39 cellular contexts compared by ENCODE assay signal in genomic region chr6:150319924-150320323, GRCh38. TPM values are rescaled to one million over a fixed set of nuclear protein-coding genes. Genes with fewer than 3 reads are reported as not detected.
"Had no signal": no experiment of that assay in that cellular context is flagged by ENCODE, and none has a peak within 500 bp of the region (broad histone marks: within the 10 kb centered on the region; RNA-seq: fewer than 3 reads in every experiment).

No MANE protein-coding gene starts in this region.

- FAIRE-seq: astrocyte had no signal

- H3K9me3 ChIP-seq: adrenal gland, body of pancreas, breast epithelium, Peyer's patch had no signal

- H3K27me3 ChIP-seq: adrenal gland, body of pancreas, breast epithelium, Peyer's patch had no signal

- ATAC-seq: activated naive CD4-positive, alpha-beta T cell treated with anti-CD3 and anti-CD28 coated beads, Interleukin-2, amount 50 U/mL, for 72 hours; activated T-cell treated with anti-CD3 and anti-CD28 coated beads, Interleukin-2, amount 50 U/mL, for 4 hours; body of pancreas; PC-3; SK-N-SH treated with all-trans-retinoic acid at 6 μM for 48 hours had no signal

- H3K4me1 ChIP-seq: adrenal gland, body of pancreas, breast epithelium, Peyer's patch had no signal

- DNase-seq: activated B cell treated with CpG ODN at 0.5 μM for 24 hours; activated CD4-positive, alpha-beta memory T cell treated with anti-CD3 and anti-CD28 coated beads for 36 hours; activated CD4-positive, alpha-beta T cell treated with anti-CD3 and anti-CD28 coated beads for 4 hours; activated CD4-positive, alpha-beta T cell treated with anti-CD3 and anti-CD28 coated beads, Interleukin-2, amount 50 U/mL, for 1 hour; activated CD4-positive, CD25-positive, alpha-beta regulatory T cell treated with anti-CD3 and anti-CD28 coated beads, Interleukin-2, amount 50 U/mL, for 72 hours; activated CD8-positive, alpha-beta memory T cell treated with anti-CD3 and anti-CD28 coated beads, Interleukin-2, amount 50 U/mL, for 4 hours; activated gamma-delta T cell treated with Interleukin-2 at 50 U/mL for 16 hours; activated naive CD4-positive, alpha-beta T cell treated with anti-CD3 and anti-CD28 coated beads for 36 hours; activated T-cell treated with anti-CD3 and anti-CD28 coated beads for 4 hours; activated T-cell treated with anti-CD3 and anti-CD28 coated beads, Interleukin-2, amount 50 U/mL, for 4 hours; NCI-H1092 treated with DMSO at 0.1 percent for 48 hours; NCI-H1417; NCI-H146; NCI-H187; NCI-H2029 treated with DMSO at 0.1 percent for 48 hours; NCI-H2107; NCI-H2171; NCI-H510A; NCI-H526; NCI-H748 treated with DMSO at 0.1 percent for 48 hours; NK-92 treated with Interleukin-12 subunit alpha and Interleukin-12 subunit beta, amount 100 ng/mL, for 24 hours; PC-3; Peyer's patch; RPMI8226; SIG-M5; T-helper 1 cell; T-helper 2 cell; T-helper 9 cell had no signal

- H3K36me3 ChIP-seq: adrenal gland, breast epithelium, Peyer's patch had no signal

- H3K9ac ChIP-seq: KMS-11 had no signal

- H3K4me3 ChIP-seq: adrenal gland, body of pancreas, breast epithelium, Peyer's patch had no signal

- H3K27ac ChIP-seq: adrenal gland, body of pancreas, breast epithelium, KMS-11, Peyer's patch, VCaP had no signal

- H3K4me2 ChIP-seq: KMS-11 had no signal

RNA-seq across cellular contexts. Expression of gene IYD, which starts 48.9 kb away (rescaled TPM):
- total RNA-seq: activated B cell treated with CpG ODN at 0.5 μM for 24 hours; activated CD4-positive, alpha-beta memory T cell treated with anti-CD3 and anti-CD28 coated beads for 36 hours; activated naive CD4-positive, alpha-beta T cell treated with anti-CD3 and anti-CD28 coated beads for 36 hours; activated naive CD4-positive, alpha-beta T cell treated with anti-CD3 and anti-CD28 coated beads, Interleukin-2, amount 50 U/mL, for 72 hours; activated T-helper 1 cell treated with anti-CD3 and anti-CD28 coated beads, Interleukin-12 subunit alpha, Interleukin-12 subunit beta, Interleukin-2, Interleukin-4 antibody, amounts not matched to agents 30 ng/mL and 10 ng/mL and 1 ng/mL, durations not matched to agents 14 hours and 24 hours and 36 hours; astrocyte; M059J; SK-MEL-5 had no signal
- polyA plus RNA-seq: adrenal gland had no signal
